Comparison of ENCODE assay signal across 8 cellular contexts in the genomic region with DNA sequence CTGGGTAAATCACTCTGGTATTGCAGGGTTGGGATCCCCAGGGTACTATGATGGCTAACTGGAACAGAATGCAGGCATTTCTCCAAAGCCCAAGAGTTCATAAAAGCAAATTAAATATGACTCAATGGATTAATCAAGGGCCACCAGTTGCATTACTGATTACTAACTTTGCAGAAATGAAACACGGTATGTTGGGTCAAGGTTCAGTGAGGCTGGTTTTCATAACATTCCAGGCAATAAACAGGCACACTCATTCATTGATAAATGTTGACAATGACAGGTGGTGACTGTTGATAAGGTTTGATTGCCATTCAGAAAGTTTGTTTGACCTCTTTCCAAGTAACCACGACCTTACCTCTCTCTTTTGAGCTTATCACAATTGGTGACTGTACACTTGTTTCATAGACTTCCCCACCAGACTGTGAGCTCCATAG. TPM values are rescaled to one million over a fixed set of nuclear protein-coding genes. Genes with fewer than 3 reads are reported as not detected.
DNase-seq lines count a peak whose midpoint lies in the region; ATAC-seq lines count a peak whose summit lies in the region.

No MANE protein-coding gene starts in this region.

- H4K91ac ChIP-seq in trophoblast cell (ENCODE audit: low read depth, low read length) = peak overlapping the region; percentile 72

- no peak for DNase-seq in T-helper 2 cell treated with Interferon-gamma antibody and Interleukin-4, amounts not matched to agents 5 μg/mL and 100 μg/mL, for 36 hours (ENCODE audit: low spot score)
- no peak for DNase-seq in T-helper 2 cell
- DNase-seq in SK-N-MC (ENCODE audit: low read depth, low spot score) = no peak
- DNase-seq in trophoblast cell = peak in 1 of 2 donors; percentile 33
- DNase-seq in NCI-H82 treated with DMSO at 0.1 percent for 48 hours (lab: John Stamatoyannopoulos, UW; ENCODE audit: unreplicated experiment) = no peak

- H3K9ac ChIP-seq in SK-N-MC (ENCODE audit: insufficient read length) (peak overlapping the region; percentile 94), trophoblast cell (ENCODE audit: low read length) (peak overlapping the region; percentile 30)

- H3K27me3 Mint-ChIP-seq in T-helper 2 cell treated with Interferon-gamma antibody and Interleukin-4, amounts not matched to agents 5 μg/mL and 100 μg/mL, for 36 hours (ENCODE audit: low read depth) = no peaks in the 10 kb centered on the region

- H3K79me1 ChIP-seq in trophoblast cell (ENCODE audit: low read length) = peaks cover 7% of the 10 kb centered on the region

- WGBS in esophagus, 2 donors = 22 to 27% methylated on average over 2 of the region's 2 CpGs
- WGBS in trophoblast cell (ENCODE audit: extremely low coverage, insufficient coverage, insufficient read length) = no CpG with 5 or more reads among the region's 2 CpGs

- no peaks in the 10 kb centered on the region for H3K9me3 ChIP-seq in SK-N-MC (ENCODE audit: low read depth, low read length)
- H3K9me3 ChIP-seq in esophagus (ENCODE audit: control insufficient read depth in 2 of 2, insufficient read depth in 1 of 2, low read depth in 1 of 2, low read length in 1 of 2) = no peaks in the 10 kb centered on the region
- no peaks in the 10 kb centered on the region for H3K9me3 ChIP-seq in trophoblast cell (ENCODE audit: insufficient read depth, low read depth, low read length)

- H2BK120ac ChIP-seq in trophoblast cell (ENCODE audit: insufficient read depth, low read length, poor library complexity) = no peak overlapping the region

- H3K4me2 ChIP-seq in trophoblast cell (ENCODE audit: low read length) = peak overlapping the region; percentile 75

- H2AK5ac ChIP-seq in trophoblast cell (ENCODE audit: low read length) = no peak overlapping the region

- H2AFZ ChIP-seq in trophoblast cell (ENCODE audit: insufficient read depth, low read length, poor library complexity) = peak overlapping the region; percentile 56

- H3K27ac ChIP-seq in SK-N-MC (peak overlapping the region; percentile 63), esophagus (ENCODE audit: low read depth in 2 of 2, low read length in 1 of 2) (peak overlapping the region; percentile 69 to 82), trophoblast cell (ENCODE audit: low read depth, low read length) (no peak overlapping the region)

- no peaks in the 10 kb centered on the region; the same call in 1 of the 2 replicates for H3K36me3 ChIP-seq in SK-N-MC (ENCODE audit: insufficient read depth, low read length)
- peaks cover 6 to 11% of the 10 kb centered on the region in 2 donors for H3K36me3 ChIP-seq in esophagus (ENCODE audit: control insufficient read depth in 2 of 2, insufficient read depth in 2 of 2, low read length in 1 of 2)
- peaks cover 10% of the 10 kb centered on the region in 2 experiments for H3K36me3 ChIP-seq in trophoblast cell (ENCODE audit: control insufficient read depth in 1 of 2, insufficient read depth in 2 of 2, low read length in 2 of 2)

- no peak overlapping the region for H2BK5ac ChIP-seq in trophoblast cell (ENCODE audit: low read depth, low read length, poor library complexity)

- H3K27me3 ChIP-seq in esophagus (ENCODE audit: control insufficient read depth in 1 of 2, insufficient read depth in 2 of 2, low read length in 2 of 2) (no peaks in the 10 kb centered on the region), trophoblast cell (ENCODE audit: insufficient read depth, low read length) (no peaks in the 10 kb centered on the region)

- no peak overlapping the region for H2BK12ac ChIP-seq in trophoblast cell (ENCODE audit: low read length)

- H3K27ac Mint-ChIP-seq in T-helper 2 cell treated with Interferon-gamma antibody and Interleukin-4, amounts not matched to agents 5 μg/mL and 100 μg/mL, for 36 hours = peak overlapping the region; percentile 95

- H3K23ac ChIP-seq in trophoblast cell (ENCODE audit: low read length) = no peak overlapping the region

- peaks cover 25% of the 10 kb centered on the region for H3K4me1 Mint-ChIP-seq in T-helper 2 cell treated with Interferon-gamma antibody and Interleukin-4, amounts not matched to agents 5 μg/mL and 100 μg/mL, for 36 hours (ENCODE audit: low read depth)

- peak overlapping the region; percentile 34 for H3K14ac ChIP-seq in trophoblast cell (ENCODE audit: low read length)

- H3K79me2 ChIP-seq in trophoblast cell (ENCODE audit: control insufficient read depth, insufficient read depth, low read length, poor library complexity) = peaks cover 7% of the 10 kb centered on the region

- H4K8ac ChIP-seq in trophoblast cell (ENCODE audit: low read depth, low read length) = peak overlapping the region; percentile 94

- no peaks in the 10 kb centered on the region for H3K9me3 Mint-ChIP-seq in T-helper 2 cell treated with Interferon-gamma antibody and Interleukin-4, amounts not matched to agents 5 μg/mL and 100 μg/mL, for 36 hours

- peak overlapping the region; percentile 94 for H4K12ac ChIP-seq in trophoblast cell (ENCODE audit: low read depth, low read length)

- ATAC-seq in GM21825 (IDR thresholded peaks at IDR 0.05; ENCODE audit: unreplicated experiment) (no peak), GM21367 (IDR thresholded peaks at IDR 0.05; ENCODE audit: unreplicated experiment) (no peak)

- peaks cover 17% of the 10 kb centered on the region for H3K36me3 Mint-ChIP-seq in T-helper 2 cell treated with Interferon-gamma antibody and Interleukin-4, amounts not matched to agents 5 μg/mL and 100 μg/mL, for 36 hours (ENCODE audit: low read depth)

- peak overlapping the region; percentile 99 for H3K4me3 Mint-ChIP-seq in T-helper 2 cell treated with Interferon-gamma antibody and Interleukin-4, amounts not matched to agents 5 μg/mL and 100 μg/mL, for 36 hours

- no peak overlapping the region for H3K18ac ChIP-seq in trophoblast cell (ENCODE audit: low read length)

- H3K4me1 ChIP-seq in esophagus (ENCODE audit: control insufficient read depth in 2 of 2, insufficient read depth in 2 of 2, low read length in 1 of 2) (peaks cover 0 to 16% of the 10 kb centered on the region in 2 donors), trophoblast cell (ENCODE audit: control insufficient read depth in 1 of 2, insufficient read depth in 2 of 2, low read length in 2 of 2) (peaks cover 5 to 7% of the 10 kb centered on the region in 2 experiments)

- H3K4ac ChIP-seq in trophoblast cell (ENCODE audit: low read depth, low read length) = peak overlapping the region; percentile 21

- H3K4me3 ChIP-seq in SK-N-MC (peak overlapping the region; percentile 99), esophagus (ENCODE audit: low read depth in 1 of 2, low read length in 2 of 2) (peak overlapping the region; percentile 82 to 92), trophoblast cell (ENCODE audit: low read depth, low read length) (no peak overlapping the region)

RNA-seq across cellular contexts. Expression of a gene that starts 0.5 kb away (rescaled TPM):
- 10 to 100 TPM; 16.7 to 29.9 TPM for polyA plus RNA-seq in esophagus
- 36.5 and 38.3 TPM in 2 replicates for polyA plus RNA-seq in trophoblast cell (2013)

RNA-seq across cellular contexts. Expression of a gene that starts 12.0 kb away (rescaled TPM):
- 10 to 100 TPM; 63.0 to 68.5 TPM for polyA plus RNA-seq in esophagus
- polyA plus RNA-seq in trophoblast cell (2013) = 74.9 and 77.0 TPM in 2 replicates

RNA-seq across cellular contexts. Expression of a gene that starts 23.9 kb away (rescaled TPM):
- polyA plus RNA-seq in esophagus = not detected
- polyA plus RNA-seq in trophoblast cell (2013) = not detected in 2 replicates

RNA-seq across cellular contexts. Expression of a gene that starts 53.7 kb away (rescaled TPM):
- polyA plus RNA-seq in esophagus = under 1 TPM; 0.47 to 0.86 TPM
- 0.10 and 0.17 TPM in 2 replicates for polyA plus RNA-seq in trophoblast cell (2013)
